Comparison of ENCODE assay signal across 12 cellular contexts in the genomic region with DNA sequence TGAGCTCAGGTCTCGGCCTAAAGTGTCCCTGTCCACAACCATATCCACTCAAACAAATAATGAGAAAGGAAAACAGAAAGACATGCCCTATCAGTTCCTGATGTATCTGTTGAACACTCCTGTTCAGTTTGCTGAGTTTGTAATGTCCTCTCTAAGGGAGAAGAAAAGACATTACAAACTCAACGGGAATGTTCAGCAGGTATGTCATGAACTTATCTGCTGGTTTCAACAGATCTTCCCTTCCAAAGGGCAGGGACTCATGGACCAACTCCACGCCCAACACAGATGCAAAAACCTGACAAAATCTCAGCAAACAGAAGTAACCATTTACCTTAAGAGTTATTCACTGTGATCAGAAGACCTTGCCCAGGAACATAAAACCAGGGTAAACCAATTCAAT. TPM values are rescaled to one million over a fixed set of nuclear protein-coding genes. Genes with fewer than 3 reads are reported as not detected.
DNase-seq lines count a peak whose midpoint lies in the region; ATAC-seq and TF ChIP-seq lines count a peak whose summit lies in the region.
"Had no signal": no experiment of that assay in that cellular context is flagged by ENCODE, and none has a peak within 500 bp of the region (broad histone marks: within the 10 kb centered on the region; RNA-seq: fewer than 3 reads in every experiment).

No MANE protein-coding gene starts in this region.

- H3K4me2 ChIP-seq in SK-N-SH = no peak overlapping the region

- POLR2A ChIA-PET in activated B cell treated with CpG ODN at 0.5 μM for 24 hours (lab: Charles Lee) = interaction anchor here (1.2 kb wide), 1 partner anchor 11 kb away, joined by 3 read pairs; no protein-coding TSS in a partner anchor
- POLR2A ChIA-PET in SK-N-SH (lab: Yijun Ruan, JAX) = no interaction called here

- no peaks in the 10 kb centered on the region for H3K9me3 ChIP-seq in right lobe of liver
- no peaks in the 10 kb centered on the region for H3K9me3 ChIP-seq in SK-N-SH
- no peaks in the 10 kb centered on the region for H3K9me3 ChIP-seq in gastroesophageal sphincter
- H3K9me3 ChIP-seq: prostate gland had no signal

- TF ChIP-seq EP300 in SK-N-SH (IDR thresholded peaks at IDR 0.05; ENCODE audit: borderline replicate concordance in 1 of 2, low read depth in 1 of 2, low read length in 1 of 2) (no peak), gastroesophageal sphincter (IDR thresholded peaks at IDR 0.05) (no peak)

- H3K4me1 Mint-ChIP-seq in activated B cell treated with CpG ODN at 0.5 μM for 24 hours = peaks cover 88% of the 10 kb centered on the region
- peaks cover 92% of the 10 kb centered on the region for H3K4me1 Mint-ChIP-seq in stimulated activated memory B cell treated with anti-CD40 and anti-IgM and Interleukin-4, amounts not matched to agents 10 μg/mL and 1 μg/mL and 100 μg/mL, for 72 hours

- no peaks in the 10 kb centered on the region for H3K27me3 Mint-ChIP-seq in activated B cell treated with CpG ODN at 0.5 μM for 24 hours
- no peaks in the 10 kb centered on the region for H3K27me3 Mint-ChIP-seq in stimulated activated memory B cell treated with anti-CD40 and anti-IgM and Interleukin-4, amounts not matched to agents 10 μg/mL and 1 μg/mL and 100 μg/mL, for 72 hours

- peaks cover 94% of the 10 kb centered on the region for H4K20me1 ChIP-seq in SK-N-SH (ENCODE audit: insufficient read depth)

- no peak for TF ChIP-seq RAD21 in SK-N-SH (IDR thresholded peaks at IDR 0.05; ENCODE audit: low read length)

- H3K36me3 ChIP-seq in right lobe of liver = no peaks in the 10 kb centered on the region
- H3K36me3 ChIP-seq in SK-N-SH (replicated peaks in 1 of 2; ENCODE audit: control insufficient read depth in 1 of 2, insufficient read depth in 2 of 2, low read length in 1 of 2) = no peaks in the 10 kb centered on the region
- no peaks in the 10 kb centered on the region for H3K36me3 ChIP-seq in gastroesophageal sphincter
- H3K36me3 ChIP-seq: prostate gland had no signal

- H3K9me3 Mint-ChIP-seq in activated B cell treated with CpG ODN at 0.5 μM for 24 hours = no peaks in the 10 kb centered on the region
- H3K9me3 Mint-ChIP-seq in stimulated activated memory B cell treated with anti-CD40 and anti-IgM and Interleukin-4, amounts not matched to agents 10 μg/mL and 1 μg/mL and 100 μg/mL, for 72 hours = no peaks in the 10 kb centered on the region
- H3K9me3 Mint-ChIP-seq: T-helper 2 cell treated with Interferon-gamma antibody and Interleukin-4, amounts not matched to agents 5 μg/mL and 100 μg/mL, for 36 hours had no signal

- DNase-seq in activated B cell treated with CpG ODN at 0.5 μM for 24 hours (no peak), right lobe of liver (peak in 1 of 3 donors; percentile 2), SK-N-SH (no peak)
- DNase-seq: Calu3, NCI-H2029 treated with DMSO at 0.1 percent for 48 hours had no signal

- peak overlapping the region; percentile 36 for H3K4me3 Mint-ChIP-seq in activated B cell treated with CpG ODN at 0.5 μM for 24 hours
- H3K4me3 Mint-ChIP-seq in stimulated activated memory B cell treated with anti-CD40 and anti-IgM and Interleukin-4, amounts not matched to agents 10 μg/mL and 1 μg/mL and 100 μg/mL, for 72 hours = no peak overlapping the region
- H3K4me3 Mint-ChIP-seq: T-helper 2 cell treated with Interferon-gamma antibody and Interleukin-4, amounts not matched to agents 5 μg/mL and 100 μg/mL, for 36 hours had no signal

- H3K27ac ChIP-seq in right lobe of liver (peak overlapping the region in 2 of 3 donors; percentile 52 to 63), SK-N-SH (ENCODE audit: low read depth in 2 of 2, low read length in 1 of 2) (no peak overlapping the region), gastroesophageal sphincter (peak overlapping the region in 1 of 4 donors; percentile 21)

- 50% methylated on average over 2 of the region's 3 CpGs for WGBS in right lobe of liver (ENCODE audit: insufficient coverage, low coverage, low lambda C conversion rate, missing lambda C conversion rate)
- 90% methylated on average over 3 of the region's 3 CpGs for WGBS in SK-N-SH (ENCODE audit: low lambda C conversion rate)
- 81 to 90% methylated on average over 2 to 3 of the region's 3 CpGs for WGBS in gastroesophageal sphincter (ENCODE audit: low coverage in 1 of 2), 2 donors

- no peaks in the 10 kb centered on the region for H3K36me3 Mint-ChIP-seq in activated B cell treated with CpG ODN at 0.5 μM for 24 hours (ENCODE audit: low read depth)
- H3K36me3 Mint-ChIP-seq in stimulated activated memory B cell treated with anti-CD40 and anti-IgM and Interleukin-4, amounts not matched to agents 10 μg/mL and 1 μg/mL and 100 μg/mL, for 72 hours = no peaks in the 10 kb centered on the region

- CTCF ChIA-PET in activated B cell treated with CpG ODN at 0.5 μM for 24 hours (lab: Charles Lee) (interaction anchor here (1.4 kb wide), 1 partner anchor 11 kb away, joined by 5 read pairs; no protein-coding TSS in a partner anchor), SK-N-SH (lab: Yijun Ruan, JAX) (interaction anchor here (1.2 kb wide), 1 partner anchor 24 kb away, joined by 4 read pairs; no protein-coding TSS in a partner anchor)

- ATAC-seq in GM21515 (IDR thresholded peaks at IDR 0.05; ENCODE audit: unreplicated experiment) = peak; percentile 8
- no peak for ATAC-seq in activated B cell treated with CpG ODN at 0.5 μM for 24 hours (ENCODE audit: low read depth)
- ATAC-seq in right lobe of liver = no peak
- ATAC-seq in stimulated activated memory B cell treated with anti-CD40 and anti-IgM and Interleukin-4, amounts not matched to agents 10 μg/mL and 1 μg/mL and 100 μg/mL, for 72 hours = no peak
- ATAC-seq in HG03521 (IDR thresholded peaks at IDR 0.05; ENCODE audit: unreplicated experiment) = no peak
- ATAC-seq in GM21619 (IDR thresholded peaks at IDR 0.05; ENCODE audit: unreplicated experiment) = no peak
- no peak for ATAC-seq in gastroesophageal sphincter

- no peaks in the 10 kb centered on the region for H3F3A ChIP-seq in SK-N-SH (replicated peaks; ENCODE audit: insufficient read depth)

- H3K4me3 ChIP-seq in right lobe of liver (no peak overlapping the region), SK-N-SH (ENCODE audit: low read depth in 2 of 2, low read length in 1 of 2) (no peak overlapping the region), gastroesophageal sphincter (no peak overlapping the region)
- H3K4me3 ChIP-seq: prostate gland had no signal

- H3K27ac Mint-ChIP-seq in activated B cell treated with CpG ODN at 0.5 μM for 24 hours = peak overlapping the region; percentile 27
- H3K27ac Mint-ChIP-seq in stimulated activated memory B cell treated with anti-CD40 and anti-IgM and Interleukin-4, amounts not matched to agents 10 μg/mL and 1 μg/mL and 100 μg/mL, for 72 hours = peak overlapping the region; percentile 60
- H3K27ac Mint-ChIP-seq: T-helper 2 cell treated with Interferon-gamma antibody and Interleukin-4, amounts not matched to agents 5 μg/mL and 100 μg/mL, for 36 hours had no signal

- H3K27me3 ChIP-seq in right lobe of liver (no peaks in the 10 kb centered on the region), SK-N-SH (ENCODE audit: insufficient read depth) (no peaks in the 10 kb centered on the region), gastroesophageal sphincter (no peaks in the 10 kb centered on the region)

- H3K4me1 ChIP-seq in right lobe of liver (peaks cover 0 to 8% (median 0%) of the 10 kb centered on the region in 4 donors), SK-N-SH (ENCODE audit: control insufficient read depth in 1 of 2, insufficient read depth in 2 of 2, low read depth in 1 of 2, low read length in 1 of 2) (peaks cover 9 to 55% of the 10 kb centered on the region in 2 experiments; a peak in 3 of 4 replicates), gastroesophageal sphincter (peaks cover 0 to 91% (median 45%) of the 10 kb centered on the region in 3 donors)

- H2AFZ ChIP-seq in SK-N-SH (ENCODE audit: low read depth) = no peak overlapping the region

- intact Hi-C loops in activated B cell treated with CpG ODN at 0.5 μM for 24 hours (cut with micrococcal nuclease) (no loop called here), right lobe of liver (cut with DNase I) (no loop called here)

- TF ChIP-seq POLR2A in right lobe of liver (IDR thresholded peaks at IDR 0.05) (no peak), gastroesophageal sphincter (IDR thresholded peaks at IDR 0.05) (no peak)

- no peaks in the 10 kb centered on the region for H3K9me2 ChIP-seq in SK-N-SH

- TF ChIP-seq CTCF in activated B cell treated with CpG ODN at 0.5 μM for 24 hours (IDR thresholded peaks at IDR 0.05) (no peak), right lobe of liver (IDR thresholded peaks at IDR 0.05) (no peak), SK-N-SH (IDR thresholded peaks at IDR 0.05) (no peak), gastroesophageal sphincter (IDR thresholded peaks at IDR 0.05) (no peak)

- H3K9ac ChIP-seq in SK-N-SH = no peak overlapping the region

- peaks cover 97% of the 10 kb centered on the region for H3K79me2 ChIP-seq in SK-N-SH (ENCODE audit: insufficient read depth)

TF ChIP-seq in SK-N-SH, 30 proteins besides CTCF, POLR2A, EP300 and RAD21:
- TF ChIP-seq FOXJ3 (CRISPR knock-in tag; IDR thresholded peaks at IDR 0.05) (no peak), RFX5 (IDR thresholded peaks at IDR 0.05; ENCODE audit: low read length) (no peak), FOXM1 (IDR thresholded peaks at IDR 0.05; ENCODE audit: low read depth) (no peak)
- TF ChIP-seq, protein P1, sequence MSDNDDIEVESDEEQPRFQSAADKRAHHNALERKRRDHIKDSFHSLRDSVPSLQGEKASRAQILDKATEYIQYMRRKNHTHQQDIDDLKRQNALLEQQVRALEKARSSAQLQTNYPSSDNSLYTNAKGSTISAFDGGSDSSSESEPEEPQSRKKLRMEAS (IDR thresholded peaks at IDR 0.05; ENCODE audit: low read depth) = no peak

RNA-seq across cellular contexts. Expression of a gene that starts 23.7 kb away (rescaled TPM):
- total RNA-seq in activated B cell treated with CpG ODN at 0.5 μM for 24 hours (19.5 and 22.5 TPM in 2 replicates), right lobe of liver (10 to 100 TPM in 3 of 6 experiments, 1 to 10 TPM in 3; 6.3 to 14.9 (median 9.8) TPM), gastroesophageal sphincter (10 to 100 TPM; 42.3 to 75.3 (median 51.8) TPM)
- polyA plus RNA-seq in SK-N-SH (2012; rRNA removed) = 18.7 and 19.6 TPM in 2 replicates
- 16.7 and 19.0 TPM in 2 replicates for polyA plus RNA-seq in SK-N-SH (2012; cell fraction: cytosol; rRNA removed)
- 20.2 and 21.5 TPM in 2 replicates for polyA plus RNA-seq in SK-N-SH (2012; cell fraction: nucleus; rRNA removed)

Comparison
In these comparisons a context has a peak if more than half of its experiments do, and no peak if none do; other contexts are left out.
1. H3K27ac ChIP-seq: peak in right lobe of liver (2 of 3); none in SK-N-SH (0 of 2).